8 cellular contexts compared by ENCODE assay signal in the genomic region with DNA sequence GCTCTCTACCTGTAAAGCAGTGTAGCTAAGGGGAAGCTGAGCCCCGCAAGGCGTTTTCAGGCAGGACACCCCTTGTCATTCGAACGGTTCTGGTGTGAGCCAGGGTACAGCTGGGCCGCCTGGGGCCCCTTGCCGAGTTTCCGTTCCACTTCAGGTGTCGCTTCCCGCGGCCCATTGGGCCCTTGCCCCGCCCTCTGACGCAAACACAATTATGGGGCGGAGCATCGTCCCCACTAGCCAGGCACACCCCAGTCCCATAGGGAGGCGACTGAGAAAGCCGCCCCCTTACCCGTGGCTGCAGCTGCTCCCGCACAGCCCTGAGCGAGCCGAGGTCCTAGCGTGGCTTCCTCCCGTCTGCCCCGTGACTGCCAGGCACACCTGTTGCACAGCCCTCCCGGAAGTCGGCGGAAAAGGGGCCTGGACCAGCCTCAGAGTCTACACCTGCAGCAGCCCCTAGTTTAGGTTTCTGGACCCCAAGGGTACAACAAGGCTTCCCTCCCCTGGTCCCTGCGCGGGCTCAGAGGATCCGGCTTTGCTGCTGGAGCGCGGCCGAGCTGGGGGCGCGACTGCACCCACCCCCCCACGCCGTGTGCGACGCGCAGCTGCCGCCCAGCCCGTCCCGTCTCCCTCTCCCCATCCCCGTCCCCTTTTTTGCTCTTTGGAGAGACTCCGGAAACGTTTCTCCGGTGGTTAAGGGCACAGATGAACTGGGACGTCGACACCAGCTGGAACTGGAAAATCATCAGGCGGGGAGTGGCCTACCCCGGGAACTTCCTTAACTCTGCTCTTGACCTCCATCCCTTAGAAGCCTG. TPM values are rescaled to one million over a fixed set of nuclear protein-coding genes. Genes with fewer than 3 reads are reported as not detected.
DNase-seq lines count a peak whose midpoint lies in the region; ATAC-seq lines count a peak whose summit lies in the region.

A gene with protein sequence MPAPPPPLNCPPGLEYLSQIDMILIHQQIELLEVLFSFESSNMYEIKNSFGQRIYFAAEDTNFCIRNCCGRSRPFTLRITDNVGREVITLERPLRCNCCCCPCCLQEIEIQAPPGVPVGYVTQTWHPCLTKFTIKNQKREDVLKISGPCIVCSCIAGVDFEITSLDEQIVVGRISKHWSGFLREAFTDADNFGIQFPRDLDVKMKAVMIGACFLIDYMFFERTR (minus strand): TSS at position 356 of the 812 bp plus-strand sequence. CDS start 9,657 bp downstream, outside the sequence.

- H3K36me3 ChIP-seq in ectodermal cell (ENCODE audit: control insufficient read depth, insufficient read depth, low read length) = no peaks in the 10 kb centered on the region

- H3K4me1 ChIP-seq in ectodermal cell (ENCODE audit: control insufficient read depth, insufficient read depth, low read length) = no peaks in the 10 kb centered on the region

- DNase-seq in DMS53 (lab: John Stamatoyannopoulos, UW) (peak; percentile 96), NAMALWA (ENCODE audit: low spot score) (peak; percentile 64), mesenteric fat pad (ENCODE audit: low spot score) (peak; percentile 91), HuH-7 (ENCODE audit: low spot score) (no peak)
- DNase-seq in activated CD4-positive, alpha-beta T cell treated with anti-CD3 and anti-CD28 coated beads, Interleukin-2, amount 50 U/mL, for 48 hours = peak; percentile 66 to 75
- DNase-seq in stimulated activated CD8-positive, alpha-beta memory T cell treated with anti-CD3 and anti-CD28 coated beads, Interleukin-4, amount 100 ng/mL, for 24 hours (ENCODE audit: low read depth) = peak; percentile 55

- H3K9me3 ChIP-seq in ectodermal cell (ENCODE audit: control insufficient read depth, low read length) = no peaks in the 10 kb centered on the region

- WGBS in ectodermal cell, 2 experiments = 58 to 61% methylated on average over 50 of the region's 50 CpGs

- no peaks in the 10 kb centered on the region for H3K27me3 ChIP-seq in ectodermal cell (ENCODE audit: control insufficient read depth, insufficient read depth, low read length, poor library complexity, severe bottlenecking)

- peak; percentile 98 for ATAC-seq in GM21515 (IDR thresholded peaks at IDR 0.05; ENCODE audit: unreplicated experiment)

- H3K4me3 ChIP-seq in ectodermal cell (ENCODE audit: insufficient read depth, low read depth, low read length) = peak within 1 kb of the TSS; percentile 32

- no peak within 1 kb of the TSS for H3K27ac ChIP-seq in ectodermal cell (ENCODE audit: insufficient read depth, low read depth, low read length, poor library complexity, severe bottlenecking)

RNA-seq across cellular contexts. Expression of the gene that starts here (rescaled TPM):
- not detected for polyA plus RNA-seq in ectodermal cell (2013, experiment 1 of 4)
- not detected for polyA plus RNA-seq in ectodermal cell (2013, experiment 2 of 4)
- polyA plus RNA-seq in ectodermal cell (2013, experiment 3 of 4) = not detected
- not detected for polyA plus RNA-seq in ectodermal cell (2013, experiment 4 of 4)
- total RNA-seq in mesenteric fat pad = not detected

Comparison
In these comparisons a context has a peak if more than half of its experiments do, and no peak if none do; other contexts are left out.
1. Peak in DNase-seq in mesenteric fat pad; RNA of the gene not detected or under 1 TPM.